ENCODE assay signal across 20 cellular contexts in the genomic region with DNA sequence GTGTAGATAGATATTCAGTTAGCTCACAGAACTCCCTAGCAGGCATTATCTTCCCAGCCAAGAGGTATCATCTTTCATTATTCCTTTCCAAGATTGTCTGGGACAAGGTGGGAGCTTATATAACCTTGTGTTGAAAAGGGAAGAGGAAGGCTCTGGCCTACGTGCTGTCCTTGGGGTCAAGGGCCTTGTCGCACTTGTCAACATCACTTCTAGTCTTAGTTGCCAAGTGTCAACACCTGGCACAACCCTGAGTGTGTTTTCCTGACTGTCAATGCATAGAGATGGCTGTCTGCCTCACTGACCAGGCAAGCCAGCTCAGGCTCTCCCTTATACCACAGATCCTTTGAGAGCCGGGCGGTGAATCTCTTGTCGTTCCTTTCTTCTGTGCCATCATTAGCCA.
DNase-seq lines count a peak whose midpoint lies in the region; ATAC-seq, FAIRE-seq and TF ChIP-seq lines count a peak whose summit lies in the region.
"Had no signal": no experiment of that assay in that cellular context is flagged by ENCODE, and none has a peak within 500 bp of the region (broad histone marks: within the 10 kb centered on the region; RNA-seq: fewer than 3 reads in every experiment).

No MANE protein-coding gene starts in this region.

- H3K79me2 ChIP-seq in mammary epithelial cell (ENCODE audit: insufficient read depth, low read length), result no peaks in the 10 kb centered on the region

- H3K4me1 ChIP-seq in right atrium auricular region, result peaks cover 0 to 4% of the 10 kb centered on the region in 2 donors
- H3K4me1 ChIP-seq in kidney (ENCODE audit: control insufficient read depth in 1 of 2, insufficient read depth in 1 of 2, low read depth in 1 of 2, low read length in 2 of 2), result no peaks in the 10 kb centered on the region
- no peaks in the 10 kb centered on the region for H3K4me1 ChIP-seq in mammary epithelial cell (ENCODE audit: insufficient read depth, low read length)
- H3K4me1 ChIP-seq: A549 had no signal

- POLR2A ChIA-PET in activated CD4-positive, alpha-beta T cell treated with anti-CD3 and anti-CD28 coated beads, Interleukin-2, amount 10 ng/mL, durations not matched to agents 7 days and 5 days (lab: Charles Lee), result no interaction called here

- H3K27ac Mint-ChIP-seq in activated CD4-positive, alpha-beta T cell treated with anti-CD3 and anti-CD28 coated beads, Interleukin-2, amount 10 ng/mL, durations not matched to agents 7 days and 5 days, result no peak overlapping the region

- H3K27ac ChIP-seq in right atrium auricular region (no peak overlapping the region), kidney (ENCODE audit: low read depth in 2 of 2, low read length in 2 of 2) (no peak overlapping the region), mammary epithelial cell (ENCODE audit: insufficient read depth, low read depth, low read length) (no peak overlapping the region)
- H3K27ac ChIP-seq: A549, C4-2B had no signal

- H3K9me3 Mint-ChIP-seq in activated CD4-positive, alpha-beta T cell treated with anti-CD3 and anti-CD28 coated beads, Interleukin-2, amount 10 ng/mL, durations not matched to agents 7 days and 5 days, result no peaks in the 10 kb centered on the region
- H3K9me3 Mint-ChIP-seq: H9 had no signal

- H3K9ac ChIP-seq in kidney (ENCODE audit: low read length in 2 of 2) (no peak overlapping the region), mammary epithelial cell (ENCODE audit: insufficient read depth, low read length) (no peak overlapping the region)

- H3K4me2 ChIP-seq in mammary epithelial cell (ENCODE audit: insufficient read depth, low read depth, low read length), result no peak overlapping the region
- H3K4me2 ChIP-seq: A549 had no signal

- H3K4me3 ChIP-seq in right atrium auricular region (no peak overlapping the region), kidney (ENCODE audit: low read length in 2 of 2) (no peak overlapping the region), mammary epithelial cell (replicated peaks in 1 of 3; ENCODE audit: insufficient read depth in 1 of 3, low read depth in 2 of 3, low read length in 3 of 3) (no peak overlapping the region)
- H3K4me3 ChIP-seq: A549 had no signal

- no peaks in the 10 kb centered on the region for H3K9me3 ChIP-seq in right atrium auricular region
- H3K9me3 ChIP-seq in kidney (ENCODE audit: control insufficient read depth in 1 of 2, low read length in 2 of 2), result no peaks in the 10 kb centered on the region
- no peaks in the 10 kb centered on the region for H3K9me3 ChIP-seq in mammary epithelial cell (replicated peaks; ENCODE audit: insufficient read depth, low read length)
- H3K9me3 ChIP-seq: A549 had no signal

- intact Hi-C loops in Right ventricle myocardium inferior (cut with DNase I) (loop anchor here (10.0 kb wide), 1 partner anchor 72 kb away; no protein-coding TSS in a partner anchor), Right ventricle myocardium superior (cut with DNase I) (no loop called here), kidney (cut with DNase I) (no loop called here), mammary epithelial cell (cut with micrococcal nuclease) (no loop called here)

- DNase-seq in Right ventricle myocardium inferior (ENCODE audit: missing footprints) (peak; percentile 50), right atrium auricular region (ENCODE audit: low spot score) (no peak), Right ventricle myocardium superior (peak; percentile 55), kidney (peak; percentile 30), NCI-H2227 (lab: John Stamatoyannopoulos, UW; ENCODE audit: unreplicated experiment) (no peak), mammary epithelial cell (no peak), NCI-H446 (lab: John Stamatoyannopoulos, UW) (no peak)
- no peak for DNase-seq in activated CD4-positive, alpha-beta T cell treated with anti-CD3 and anti-CD28 coated beads, Interleukin-2, amount 10 ng/mL, durations not matched to agents 7 days and 5 days
- DNase-seq: DMS153, H9, IMR-90, Karpas-422, MM.1S, NCI-H1105, NCI-H1694, NCI-H2107, NCI-H510A treated with DMSO at 0.1 percent for 48 hours, SIG-M5 had no signal

- TF ChIP-seq CTCF in right atrium auricular region (IDR thresholded peaks at IDR 0.05) (no peak), kidney (IDR thresholded peaks at IDR 0.05; ENCODE audit: borderline replicate concordance, extremely low read depth, insufficient read depth) (no peak), mammary epithelial cell (conservative IDR thresholded peaks at IDR 0.05 in 1 of 2, IDR thresholded peaks at IDR 0.05 in 1 of 2; ENCODE audit: extremely low read depth in 1 of 2, insufficient read depth in 1 of 2, low read depth in 1 of 2, low read length in 2 of 2) (no peak)

- FAIRE-seq in kidney (lab: Jason Lieb, UNC), result no peak
- FAIRE-seq: A549 had no signal

- H2AFZ ChIP-seq in mammary epithelial cell (ENCODE audit: low read depth, low read length), result no peak overlapping the region

- H3K4me3 Mint-ChIP-seq in activated CD4-positive, alpha-beta T cell treated with anti-CD3 and anti-CD28 coated beads, Interleukin-2, amount 10 ng/mL, durations not matched to agents 7 days and 5 days, result no peak overlapping the region
- H3K4me3 Mint-ChIP-seq: H9 had no signal

- H3K27me3 ChIP-seq in right atrium auricular region, result no peaks in the 10 kb centered on the region
- H3K27me3 ChIP-seq in mammary epithelial cell (ENCODE audit: insufficient read depth, low read length), result no peaks in the 10 kb centered on the region

- H3K27me3 Mint-ChIP-seq in activated CD4-positive, alpha-beta T cell treated with anti-CD3 and anti-CD28 coated beads, Interleukin-2, amount 10 ng/mL, durations not matched to agents 7 days and 5 days, result no peaks in the 10 kb centered on the region

- in situ Hi-C loops in mammary epithelial cell (cut with MboI; ENCODE audit: low sequenced_read_pairs in 2 of 2), result no loop called here

- H3K36me3 ChIP-seq in right atrium auricular region (no peaks in the 10 kb centered on the region), kidney (ENCODE audit: control insufficient read depth in 1 of 2, insufficient read depth in 2 of 2, low read length in 2 of 2) (no peaks in the 10 kb centered on the region), mammary epithelial cell (ENCODE audit: insufficient read depth, low read length) (no peaks in the 10 kb centered on the region)

- no peaks in the 10 kb centered on the region for H4K20me1 ChIP-seq in mammary epithelial cell (ENCODE audit: insufficient read depth, low read length)

- CTCF ChIA-PET in activated CD4-positive, alpha-beta T cell treated with anti-CD3 and anti-CD28 coated beads, Interleukin-2, amount 10 ng/mL, durations not matched to agents 7 days and 5 days (lab: Charles Lee), result no interaction called here
- CTCF ChIA-PET in mammary epithelial cell (lab: Charles Lee; ENCODE audit: low non-redundant PET), result no interaction called here

- ATAC-seq in Right ventricle myocardium inferior (peak; percentile 90), Right ventricle myocardium superior (ENCODE audit: poor library complexity) (peak; percentile 96)
- ATAC-seq: A549 had no signal

- dilution Hi-C loops in mammary epithelial cell (cut with HindIII; ENCODE audit: low sequenced_read_pairs), result no loop called here

- H3K4me1 Mint-ChIP-seq in activated CD4-positive, alpha-beta T cell treated with anti-CD3 and anti-CD28 coated beads, Interleukin-2, amount 10 ng/mL, durations not matched to agents 7 days and 5 days, result no peaks in the 10 kb centered on the region
- H3K4me1 Mint-ChIP-seq: H9 had no signal

- 83% methylated on average over 4 of the region's 5 CpGs for WGBS in mammary epithelial cell (ENCODE audit: low coverage, missing lambda C conversion rate)

- BruUV-seq in mammary epithelial cell (replicated peaks; lab: Mats Ljungman, UMichigan), result no TSS peak

- no peaks in the 10 kb centered on the region for H3K36me3 Mint-ChIP-seq in activated CD4-positive, alpha-beta T cell treated with anti-CD3 and anti-CD28 coated beads, Interleukin-2, amount 10 ng/mL, durations not matched to agents 7 days and 5 days (ENCODE audit: low read depth)

Comparison
In these comparisons a context has a peak if more than half of its experiments do, and no peak if none do; other contexts are left out.
1. DNase-seq: peak in Right ventricle myocardium inferior (single experiment), Right ventricle myocardium superior (single experiment) and kidney (single experiment); none in right atrium auricular region (single experiment), activated CD4-positive, alpha-beta T cell treated with anti-CD3 and anti-CD28 coated beads, Interleukin-2, amount 10 ng/mL, durations not matched to agents 7 days and 5 days (single experiment), NCI-H2227 (single experiment), mammary epithelial cell (single experiment) and NCI-H446 (0 of 2).